1 cellular context compared by ENCODE assay signal in genomic region chr11:10884292-10884691, GRCh38.
A peak's percentile ranks its signal among the peaks of the same experiment; 100 is the strongest.
TF ChIP-seq lines count a peak whose summit lies in the region.

No MANE protein-coding gene starts in this region.

TF ChIP-seq in K562, 482 proteins besides CTCF, POLR2A, EP300 and RAD21 (continued from another document):
- peak; percentile 50 for TF ChIP-seq ZNF280A (IDR thresholded peaks at IDR 0.05; ENCODE audit: low read depth, partially characterized antibody)
TF ChIP-seq in K562: peak in this region for 2; not testable (repeated sequence) for 480.
